ENCODE assay signal across 9 cellular contexts in the genomic region with DNA sequence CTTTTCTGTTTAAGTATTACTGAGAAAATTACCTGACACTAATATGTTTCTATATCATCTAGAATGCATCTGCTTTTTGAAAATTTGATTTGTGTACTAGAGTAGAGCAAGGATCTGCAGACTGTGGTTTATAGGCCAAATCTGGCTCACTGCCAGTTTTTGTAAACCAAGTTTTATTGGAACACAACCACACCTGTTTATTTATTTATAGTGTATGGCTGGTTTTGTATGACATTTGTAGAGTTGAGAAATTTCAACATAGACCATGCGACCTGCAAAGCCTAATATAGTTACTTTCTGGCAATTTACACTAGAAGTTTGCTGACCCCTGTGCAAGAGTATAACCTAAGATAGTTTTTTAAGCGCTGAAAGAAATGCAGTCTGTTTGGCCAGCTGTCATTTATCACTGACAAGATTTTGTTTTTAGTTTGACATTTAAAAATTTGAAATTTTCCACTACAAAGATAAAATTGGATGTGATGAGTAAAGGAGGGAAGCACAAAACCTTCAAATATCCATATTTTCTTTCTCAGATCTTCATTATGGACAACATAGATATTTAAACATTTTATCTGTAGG. TPM values are rescaled to one million over a fixed set of nuclear protein-coding genes. Genes with fewer than 3 reads are reported as not detected.
A peak's percentile ranks its signal among the peaks of the same experiment; 100 is the strongest.
DNase-seq lines count a peak whose midpoint lies in the region; ATAC-seq and TF ChIP-seq lines count a peak whose summit lies in the region.
"Had no signal": no experiment of that assay in that cellular context is flagged by ENCODE, and none has a peak within 500 bp of the region (broad histone marks: within the 10 kb centered on the region; RNA-seq: fewer than 3 reads in every experiment).

No MANE protein-coding gene starts in this region.

- no peak overlapping the region for H3K4me3 ChIP-seq in PC-9

- H2AFZ ChIP-seq in PC-9: no peak overlapping the region

- no peaks in the 10 kb centered on the region for H3K9me3 Mint-ChIP-seq in activated naive CD4-positive, alpha-beta T cell treated with anti-CD3 and anti-CD28 coated beads, Interleukin-2, amount 50 U/mL, for 72 hours
- H3K9me3 Mint-ChIP-seq in activated naive CD4-positive, alpha-beta T cell treated with anti-CD3 and anti-CD28 coated beads for 36 hours: no peaks in the 10 kb centered on the region
- no peaks in the 10 kb centered on the region for H3K9me3 Mint-ChIP-seq in type B pancreatic cell

- no peaks in the 10 kb centered on the region for H3K79me2 ChIP-seq in PC-9 (ENCODE audit: low read depth)

- peak overlapping the region; percentile 17 to 86 for H3K27ac Mint-ChIP-seq in activated naive CD4-positive, alpha-beta T cell treated with anti-CD3 and anti-CD28 coated beads, Interleukin-2, amount 50 U/mL, for 72 hours
- H3K27ac Mint-ChIP-seq in activated naive CD4-positive, alpha-beta T cell treated with anti-CD3 and anti-CD28 coated beads for 36 hours: no peak overlapping the region
- H3K27ac Mint-ChIP-seq in type B pancreatic cell: peak overlapping the region; percentile 95

- CTCF ChIA-PET in activated naive CD4-positive, alpha-beta T cell treated with anti-CD3 and anti-CD28 coated beads for 36 hours (lab: Charles Lee): interaction anchor here (0.6 to 3.0 kb wide), 2 partner anchors 19 to 162 kb away, joined by 3 to 15 read pairs; no protein-coding TSS in a partner anchor
- CTCF ChIA-PET in PC-9 (lab: Charles Lee): no interaction called here

- BruUV-seq in PC-9 (replicated peaks; lab: Mats Ljungman, UMichigan): no TSS peak

- H3F3A ChIP-seq in PC-9 (ENCODE audit: insufficient read depth, low read depth): peaks cover 32% of the 10 kb centered on the region

- H3K4me2 ChIP-seq in PC-9: peak overlapping the region; percentile 60

- no peaks in the 10 kb centered on the region for H3K36me3 Mint-ChIP-seq in activated naive CD4-positive, alpha-beta T cell treated with anti-CD3 and anti-CD28 coated beads, Interleukin-2, amount 50 U/mL, for 72 hours
- no peaks in the 10 kb centered on the region for H3K36me3 Mint-ChIP-seq in activated naive CD4-positive, alpha-beta T cell treated with anti-CD3 and anti-CD28 coated beads for 36 hours (ENCODE audit: low read depth)
- no peaks in the 10 kb centered on the region for H3K36me3 Mint-ChIP-seq in type B pancreatic cell

- no peak overlapping the region for H3K4me3 Mint-ChIP-seq in activated naive CD4-positive, alpha-beta T cell treated with anti-CD3 and anti-CD28 coated beads for 36 hours
- peak overlapping the region; percentile 79 for H3K4me3 Mint-ChIP-seq in type B pancreatic cell

- H3K4me1 ChIP-seq in PC-9 (replicated peaks; ENCODE audit: insufficient read depth): peaks cover 56% of the 10 kb centered on the region

- H3K4me1 Mint-ChIP-seq in activated naive CD4-positive, alpha-beta T cell treated with anti-CD3 and anti-CD28 coated beads for 36 hours (ENCODE audit: low read depth): peaks cover 43% of the 10 kb centered on the region
- peaks cover 36% of the 10 kb centered on the region for H3K4me1 Mint-ChIP-seq in type B pancreatic cell (ENCODE audit: unreplicated experiment)

- intact Hi-C loops in activated naive CD4-positive, alpha-beta T cell treated with anti-CD3 and anti-CD28 coated beads for 36 hours (cut with micrococcal nuclease): loop anchor here (1.0 kb wide), 6 partner anchors 25 to 1095 kb away; partner anchors contain the start of genes CACYBP, MRPS14 and ZBTB37
- intact Hi-C loops in PC-9 (cut with micrococcal nuclease; ENCODE audit: unreplicated experiment): loop anchor here (2.0 kb wide), 1 partner anchor 35 kb away; the partner anchor contains the start of gene CACYBP
- intact Hi-C loops in left colon (cut with DNase I, micrococcal nuclease): no loop called here

- H3K27me3 ChIP-seq in PC-9 (ENCODE audit: insufficient read depth, low read depth): no peaks in the 10 kb centered on the region

- no peaks in the 10 kb centered on the region for H3K9me3 ChIP-seq in PC-9 (ENCODE audit: insufficient read depth, low read depth)

- no peak for ATAC-seq in activated naive CD4-positive, alpha-beta T cell treated with anti-CD3 and anti-CD28 coated beads, Interleukin-2, amount 50 U/mL, for 72 hours
- peak; percentile 57 for ATAC-seq in left colon

- TF ChIP-seq CTCF in PC-9 (conservative IDR thresholded peaks at IDR 0.05) (no peak), type B pancreatic cell (conservative IDR thresholded peaks at IDR 0.05) (no peak)

- no peaks in the 10 kb centered on the region for H3K9me2 ChIP-seq in PC-9 (ENCODE audit: insufficient read depth)

- no peaks in the 10 kb centered on the region for H3K36me3 ChIP-seq in PC-9 (ENCODE audit: low read depth)

- H3K27ac ChIP-seq in PC-9: peak overlapping the region; percentile 83

- H3K27me3 Mint-ChIP-seq in activated naive CD4-positive, alpha-beta T cell treated with anti-CD3 and anti-CD28 coated beads for 36 hours (ENCODE audit: low read depth): no peaks in the 10 kb centered on the region
- no peaks in the 10 kb centered on the region for H3K27me3 Mint-ChIP-seq in type B pancreatic cell

- DNase-seq in activated naive CD4-positive, alpha-beta T cell treated with anti-CD3 and anti-CD28 coated beads, Interleukin-2, amount 50 U/mL, for 72 hours (ENCODE audit: low spot score in 2 of 2): no peak
- DNase-seq in activated naive CD4-positive, alpha-beta T cell treated with anti-CD3 and anti-CD28 coated beads for 36 hours: no peak
- DNase-seq in PC-9 (peak in 1 of 2 experiments; percentile 44), left colon (peak in 1 of 2 donors; percentile 45), type B pancreatic cell (ENCODE audit: extremely low spot score, unreplicated experiment) (no peak), AML-193 (lab: John Stamatoyannopoulos, UW) (no peak), NCI-H1930 (lab: John Stamatoyannopoulos, UW) (no peak), AG08396 (ENCODE audit: low spot score) (no peak)
- DNase-seq: foreskin fibroblast had no signal

- POLR2A ChIA-PET in PC-9 (lab: Charles Lee; ENCODE audit: unreplicated experiment): interaction anchor here (0.6 kb wide), 1 partner anchor 13 kb away, joined by 4 read pairs; no protein-coding TSS in a partner anchor

- H4K20me1 ChIP-seq in PC-9 (ENCODE audit: insufficient read depth): no peaks in the 10 kb centered on the region

RNA-seq across cellular contexts. Expression of gene CACYBP, which starts 36.1 kb away (rescaled TPM):
- total RNA-seq in activated naive CD4-positive, alpha-beta T cell treated with anti-CD3 and anti-CD28 coated beads, Interleukin-2, amount 50 U/mL, for 72 hours: 100 to 1,000 TPM; 345 to 354 TPM
- total RNA-seq in activated naive CD4-positive, alpha-beta T cell treated with anti-CD3 and anti-CD28 coated beads for 36 hours: 100 to 1,000 TPM; 322 to 354 TPM
- total RNA-seq in PC-9 (2021) (154 and 156 TPM in 2 replicates), left colon (10 to 100 TPM; 46.0 to 55.6 TPM), type B pancreatic cell (ENCODE audit: low replicate concordance) (117 and 124 TPM in 2 replicates)

RNA-seq across cellular contexts. Expression of gene MRPS14, which starts 59.6 kb away (rescaled TPM):
- total RNA-seq in activated naive CD4-positive, alpha-beta T cell treated with anti-CD3 and anti-CD28 coated beads, Interleukin-2, amount 50 U/mL, for 72 hours: 10 to 100 TPM; 42.6 to 45.7 TPM
- total RNA-seq in activated naive CD4-positive, alpha-beta T cell treated with anti-CD3 and anti-CD28 coated beads for 36 hours: 10 to 100 TPM; 48.8 to 51.2 TPM
- total RNA-seq in PC-9 (2021) (24.1 and 28.8 TPM in 2 replicates), left colon (10 to 100 TPM; 25.2 to 26.6 TPM), type B pancreatic cell (ENCODE audit: low replicate concordance) (32.0 and 35.7 TPM in 2 replicates)

Comparison
In these comparisons a context has a peak if more than half of its experiments do, and no peak if none do; other contexts are left out.
1. intact Hi-C loops: an anchor here in activated naive CD4-positive, alpha-beta T cell treated with anti-CD3 and anti-CD28 coated beads for 36 hours (1.0 kb wide) and PC-9 (2.0 kb wide); none called in left colon.